3 cellular contexts compared by ENCODE assay signal in genomic region chrX:18415386-18415785, GRCh38.
A peak's percentile ranks its signal among the peaks of the same experiment; 100 is the strongest.
TF ChIP-seq lines count a peak whose summit lies in the region.

No MANE protein-coding gene starts in this region.

TF ChIP-seq in A549, 52 proteins besides CTCF, POLR2A, EP300 and RAD21:
- TF ChIP-seq FOSL2 (IDR thresholded peaks at IDR 0.05) (no peak), FOSL2 (CRISPR knock-in tag; IDR thresholded peaks at IDR 0.05) (0 out of 2 replicates have a peak, but pooled peaks have one; percentile 4), BHLHE40 (IDR thresholded peaks at IDR 0.05; ENCODE audit: low read depth, low read length) (no peak), MAFK (IDR thresholded peaks at IDR 0.05; ENCODE audit: partially characterized antibody) (peak; percentile 62), TFCP2L1 (CRISPR knock-in tag; IDR thresholded peaks at IDR 0.05) (no peak)

TF ChIP-seq in IMR-90, 13 proteins besides CTCF, POLR2A, EP300 and RAD21:
- TF ChIP-seq CHD1 (IDR thresholded peaks at IDR 0.05; ENCODE audit: low read depth, low read length), result no peak
- TF ChIP-seq NFE2L2 (IDR thresholded peaks at IDR 0.05; ENCODE audit: low read depth, low read length), result peak; percentile 77

TF ChIP-seq in K562, 482 proteins besides CTCF, POLR2A, EP300 and RAD21:
- TF ChIP-seq MAFG (tag; conservative IDR thresholded peaks at IDR 0.05), result peak; percentile 56
- TF ChIP-seq PCBP1 (IDR thresholded peaks at IDR 0.05; ENCODE audit: low read depth, low read length, poor library complexity, severe bottlenecking), result no peak
- no peak for TF ChIP-seq FUS (optimal IDR thresholded peaks at IDR 0.05; ENCODE audit: low read depth, low read length)
- TF ChIP-seq NFE2 (IDR thresholded peaks at IDR 0.05; ENCODE audit: low read depth), result 0 out of 2 replicates have a peak, but pooled peaks have one; percentile 26
- TF ChIP-seq E2F4 (CRISPR knock-in tag; IDR thresholded peaks at IDR 0.05; ENCODE audit: low read depth), result no peak
- no peak for TF ChIP-seq MLX (CRISPR knock-in tag; conservative IDR thresholded peaks at IDR 0.05)
- no peak for TF ChIP-seq KLF1 (tag; IDR thresholded peaks at IDR 0.05)
